In the genomic region with DNA sequence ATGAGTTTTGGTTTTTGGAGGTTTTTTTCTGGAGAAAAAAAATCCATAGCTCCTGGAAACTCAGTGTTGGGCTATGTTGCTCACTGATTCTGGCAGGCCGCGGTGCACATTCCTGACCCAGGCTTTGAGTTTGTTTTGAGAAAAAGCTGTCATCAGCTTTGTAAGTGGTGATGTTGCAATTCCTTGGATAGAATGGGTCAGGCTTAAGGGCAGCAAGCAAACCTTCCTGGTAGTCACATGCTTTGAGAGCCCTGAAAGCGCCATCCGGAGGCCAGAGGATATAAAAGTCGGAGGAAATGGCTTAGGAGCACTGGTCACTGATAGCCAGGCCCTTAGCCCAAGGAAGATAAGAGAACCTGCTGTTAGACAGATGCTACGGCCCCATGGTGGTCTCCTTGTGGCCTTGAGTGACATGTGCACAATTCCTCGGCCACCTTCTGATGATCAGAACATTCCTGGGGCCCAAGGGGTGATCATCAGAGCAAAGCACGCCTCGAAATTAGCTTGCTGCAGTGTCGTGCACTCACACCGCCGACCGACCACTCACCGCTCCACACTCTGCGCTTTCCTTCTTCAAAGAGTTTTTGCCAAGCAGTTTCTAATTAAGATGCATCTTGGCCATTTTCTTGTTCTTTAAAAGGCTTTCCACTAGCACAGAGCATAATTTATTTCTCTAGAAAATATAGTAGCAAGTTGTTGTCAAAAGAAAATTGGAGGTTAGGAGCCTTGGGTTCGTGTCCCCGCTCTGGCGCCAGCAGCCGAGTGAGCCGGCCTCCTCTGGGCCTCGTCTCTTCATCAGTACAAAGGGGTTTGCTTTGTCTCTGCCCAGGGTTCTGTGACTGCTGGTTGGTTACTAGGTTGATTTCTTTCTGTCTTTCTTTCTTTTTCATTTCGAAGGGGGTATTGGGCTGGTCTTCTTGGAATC, we compare ENCODE assay signal across 7 cellular contexts.
DNase-seq lines count a peak whose midpoint lies in the region; ATAC-seq and TF ChIP-seq lines count a peak whose summit lies in the region.

No MANE protein-coding gene starts in this region.

- H2AK5ac ChIP-seq in trophoblast cell (ENCODE audit: low read length): no peak overlapping the region

- ATAC-seq in HG02798 (IDR thresholded peaks at IDR 0.05; ENCODE audit: poor library complexity, unreplicated experiment): no peak

- peak overlapping the region; percentile 63 for H2BK5ac ChIP-seq in trophoblast cell (ENCODE audit: low read depth, low read length, poor library complexity)

- peak; percentile 32; the same call in 1 of the 2 replicates for TF ChIP-seq RAD21 in SK-N-SH (IDR thresholded peaks at IDR 0.05; ENCODE audit: low read length)

- H3K9me2 ChIP-seq in SK-N-SH: no peaks in the 10 kb centered on the region

- H4K20me1 ChIP-seq in SK-N-SH (ENCODE audit: insufficient read depth): no peaks in the 10 kb centered on the region

- no peak overlapping the region for H4K12ac ChIP-seq in trophoblast cell (ENCODE audit: low read depth, low read length)

- no peak overlapping the region for H3K14ac ChIP-seq in trophoblast cell (ENCODE audit: low read length)

- H3K4me3 ChIP-seq in SK-N-SH (ENCODE audit: low read depth in 2 of 2, low read length in 1 of 2) (no peak overlapping the region), trophoblast cell (ENCODE audit: low read depth, low read length) (no peak overlapping the region)

- H2BK120ac ChIP-seq in trophoblast cell (ENCODE audit: insufficient read depth, low read length, poor library complexity): peak overlapping the region; percentile 39

- peak; percentile 32; the same call in 1 of the 2 replicates for TF ChIP-seq CTCF in SK-N-SH (IDR thresholded peaks at IDR 0.05)

- H3K79me1 ChIP-seq in trophoblast cell (ENCODE audit: low read length): peaks cover 3% of the 10 kb centered on the region

- H3K79me2 ChIP-seq in SK-N-SH (ENCODE audit: insufficient read depth) (no peaks in the 10 kb centered on the region), trophoblast cell (ENCODE audit: control insufficient read depth, insufficient read depth, low read length, poor library complexity) (no peaks in the 10 kb centered on the region)

- H3K36me3 ChIP-seq in SK-N-SH (replicated peaks in 1 of 2; ENCODE audit: control insufficient read depth in 1 of 2, insufficient read depth in 2 of 2, low read length in 1 of 2): no peaks in the 10 kb centered on the region
- no peaks in the 10 kb centered on the region for H3K36me3 ChIP-seq in trophoblast cell (ENCODE audit: control insufficient read depth in 1 of 2, insufficient read depth in 2 of 2, low read length in 2 of 2)

- DNase-seq in GOT3 (lab: John Stamatoyannopoulos, UW) (peak; percentile 43), SK-N-SH (no peak), foreskin melanocyte (peak; percentile 47), trophoblast cell (peak; percentile 82 to 91), inferior parietal cortex (ENCODE audit: extremely low spot score) (no peak), NCI-H748 (lab: John Stamatoyannopoulos, UW; ENCODE audit: unreplicated experiment) (no peak)

- H3K9ac ChIP-seq in SK-N-SH (no peak overlapping the region), trophoblast cell (ENCODE audit: low read length) (no peak overlapping the region)

- H2AFZ ChIP-seq in SK-N-SH (ENCODE audit: low read depth): no peak overlapping the region
- H2AFZ ChIP-seq in trophoblast cell (ENCODE audit: insufficient read depth, low read length, poor library complexity): no peak overlapping the region

- H3K23ac ChIP-seq in trophoblast cell (ENCODE audit: low read length): no peak overlapping the region

- no peak overlapping the region for H3K18ac ChIP-seq in trophoblast cell (ENCODE audit: low read length)

- CTCF ChIA-PET in SK-N-SH (lab: Yijun Ruan, JAX): interaction anchor here (0.7 to 1.3 kb wide), 9 partner anchors 9 to 207 kb away, joined by 3 to 10 read pairs (median 3); no protein-coding TSS in a partner anchor

- POLR2A ChIA-PET in SK-N-SH (lab: Yijun Ruan, JAX): no interaction called here

- H3K27me3 ChIP-seq in SK-N-SH (ENCODE audit: insufficient read depth) (no peaks in the 10 kb centered on the region; the same call in 1 of the 2 replicates), trophoblast cell (ENCODE audit: insufficient read depth, low read length) (no peaks in the 10 kb centered on the region)

- no peak overlapping the region for H3K4ac ChIP-seq in trophoblast cell (ENCODE audit: low read depth, low read length)

- H4K91ac ChIP-seq in trophoblast cell (ENCODE audit: low read depth, low read length): peak overlapping the region; percentile 15

- 86% methylated on average over 21 of the region's 22 CpGs for WGBS in SK-N-SH (ENCODE audit: low lambda C conversion rate)
- no CpG with 5 or more reads among the region's 22 CpGs for WGBS in trophoblast cell (ENCODE audit: extremely low coverage, insufficient coverage, insufficient read length)

- no peaks in the 10 kb centered on the region for H3F3A ChIP-seq in SK-N-SH (replicated peaks; ENCODE audit: insufficient read depth)

- H3K27ac ChIP-seq in SK-N-SH (ENCODE audit: low read depth in 2 of 2, low read length in 1 of 2) (no peak overlapping the region), trophoblast cell (ENCODE audit: low read depth, low read length) (peak overlapping the region; percentile 3)

- H3K9me3 ChIP-seq in SK-N-SH (no peaks in the 10 kb centered on the region), trophoblast cell (ENCODE audit: insufficient read depth, low read depth, low read length) (no peaks in the 10 kb centered on the region)

- no peak for TF ChIP-seq EP300 in SK-N-SH (IDR thresholded peaks at IDR 0.05; ENCODE audit: borderline replicate concordance in 1 of 2, low read depth in 1 of 2, low read length in 1 of 2)

- peak overlapping the region; percentile 37 for H2BK12ac ChIP-seq in trophoblast cell (ENCODE audit: low read length)

- H4K8ac ChIP-seq in trophoblast cell (ENCODE audit: low read depth, low read length): no peak overlapping the region

- no peak overlapping the region for H3K4me2 ChIP-seq in SK-N-SH
- no peak overlapping the region for H3K4me2 ChIP-seq in trophoblast cell (ENCODE audit: low read length)

- H3K4me1 ChIP-seq in SK-N-SH (ENCODE audit: control insufficient read depth in 1 of 2, insufficient read depth in 2 of 2, low read depth in 1 of 2, low read length in 1 of 2) (peaks cover 8 to 20% of the 10 kb centered on the region in 2 experiments; a peak in 3 of 4 replicates), trophoblast cell (ENCODE audit: control insufficient read depth in 1 of 2, insufficient read depth in 2 of 2, low read length in 2 of 2) (peaks cover 7 to 8% of the 10 kb centered on the region in 2 experiments)

TF ChIP-seq in SK-N-SH, 30 proteins besides CTCF, POLR2A, EP300 and RAD21:
- TF ChIP-seq, protein P1, sequence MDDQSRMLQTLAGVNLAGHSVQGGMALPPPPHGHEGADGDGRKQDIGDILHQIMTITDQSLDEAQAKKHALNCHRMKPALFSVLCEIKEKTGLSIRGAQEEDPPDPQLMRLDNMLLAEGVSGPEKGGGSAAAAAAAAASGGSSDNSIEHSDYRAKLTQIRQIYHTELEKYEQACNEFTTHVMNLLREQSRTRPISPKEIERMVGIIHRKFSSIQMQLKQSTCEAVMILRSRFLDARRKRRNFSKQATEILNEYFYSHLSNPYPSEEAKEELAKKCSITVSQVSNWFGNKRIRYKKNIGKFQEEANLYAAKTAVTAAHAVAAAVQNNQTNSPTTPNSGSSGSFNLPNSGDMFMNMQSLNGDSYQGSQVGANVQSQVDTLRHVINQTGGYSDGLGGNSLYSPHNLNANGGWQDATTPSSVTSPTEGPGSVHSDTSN (IDR thresholded peaks at IDR 0.05): no peak
- TF ChIP-seq SMC3 (IDR thresholded peaks at IDR 0.05; ENCODE audit: low read depth, low read length) (peak; percentile 17; the same call in 1 of the 2 replicates), EZH2phosphoT487 (IDR thresholded peaks at IDR 0.05; ENCODE audit: borderline replicate concordance, low read depth) (no peak), YY1 (IDR thresholded peaks at IDR 0.05; ENCODE audit: low read depth) (no peak)

Comparison
In these comparisons a context has a peak if more than half of its experiments do, and no peak if none do; other contexts are left out.
1. DNase-seq: peak in GOT3 (single experiment), foreskin melanocyte (single experiment) and trophoblast cell (2 of 2); none in SK-N-SH (single experiment), inferior parietal cortex (single experiment) and NCI-H748 (single experiment).